ENCODE assay signal across 16 cellular contexts in genomic region chr15:77837649-77838025, GRCh38.
A peak's percentile ranks its signal among the peaks of the same experiment; 100 is the strongest.
DNase-seq lines count a peak whose midpoint lies in the region; ATAC-seq, FAIRE-seq and TF ChIP-seq lines count a peak whose summit lies in the region.
"Had no signal": no experiment of that assay in that cellular context is flagged by ENCODE, and none has a peak within 500 bp of the region (broad histone marks: within the 10 kb centered on the region; RNA-seq: fewer than 3 reads in every experiment).

No MANE protein-coding gene starts in this region.

- H3K4me1 ChIP-seq in astrocyte (ENCODE audit: insufficient read depth, low read length) (peaks cover 10% of the 10 kb centered on the region), neuronal stem cell (ENCODE audit: control insufficient read depth in 2 of 2, insufficient read depth in 1 of 2, low read depth in 1 of 2, low read length in 2 of 2) (peaks cover 0 to 15% of the 10 kb centered on the region in 2 donors), aorta (ENCODE audit: control insufficient read depth in 1 of 2, insufficient read depth in 2 of 2, low read length in 2 of 2) (no peaks in the 10 kb centered on the region)
- H3K4me1 ChIP-seq: BE2C, Caco-2 had no signal

- H3K79me1 ChIP-seq in neuronal stem cell (ENCODE audit: low read depth, low read length), result no peaks in the 10 kb centered on the region

- H3K9me3 ChIP-seq in astrocyte (ENCODE audit: insufficient read depth, low read depth, low read length) (no peaks in the 10 kb centered on the region), neuronal stem cell (replicated peaks in 1 of 2; ENCODE audit: control insufficient read depth in 2 of 2, insufficient read depth in 1 of 2, low read depth in 1 of 2, low read length in 2 of 2) (no peaks in the 10 kb centered on the region), aorta (ENCODE audit: control insufficient read depth, low read length) (peaks cover 1% of the 10 kb centered on the region)
- H3K9me3 ChIP-seq: A549, BE2C, Caco-2 had no signal

- H3K27ac ChIP-seq in astrocyte (ENCODE audit: low read depth, low read length) (no peak overlapping the region), neuronal stem cell (replicated peaks; ENCODE audit: low read length) (no peak overlapping the region), aorta (ENCODE audit: low read depth in 1 of 2, low read length in 2 of 2) (no peak overlapping the region)
- H3K27ac ChIP-seq: A549 had no signal

- H4K20me1 ChIP-seq in astrocyte (ENCODE audit: insufficient read depth, low read length), result peaks cover 8% of the 10 kb centered on the region

- no peak overlapping the region for H3K23ac ChIP-seq in neuronal stem cell (ENCODE audit: low read depth, low read length, poor library complexity)

- no peak overlapping the region for H2BK120ac ChIP-seq in neuronal stem cell (ENCODE audit: low read depth, low read length)

- WGBS in neuronal stem cell (ENCODE audit: extremely low coverage in 2 of 2, insufficient read length in 2 of 2, insufficient replicate concordance in 1 of 2), 2 donors, result no CpG with 5 or more reads among the region's 6 CpGs
- WGBS in aorta, 2 donors, result 93 to 96% methylated on average over 6 of the region's 6 CpGs

- no peak for ATAC-seq in natural killer cell treated with Interleukin-12 subunit alpha and Interleukin-12 subunit beta and Interleukin-15 and Interleukin-18, amount 100 ng/mL, for 72 hours
- ATAC-seq in natural killer cell (no peak), aorta (ENCODE audit: low FRiP score) (no peak)
- ATAC-seq: A549, HCT116 had no signal

- H3K27me3 ChIP-seq in astrocyte (ENCODE audit: insufficient read depth, low read length), result peaks cover 37% of the 10 kb centered on the region
- peaks cover 0 to 30% (median 0%) of the 10 kb centered on the region in 3 experiments for H3K27me3 ChIP-seq in neuronal stem cell (ENCODE audit: control insufficient read depth in 3 of 3, insufficient read depth in 3 of 3, low read depth in 1 of 3, low read length in 3 of 3)
- H3K27me3 ChIP-seq in aorta (ENCODE audit: control insufficient read depth in 1 of 2, insufficient read depth in 2 of 2, low read length in 1 of 2), result no peaks in the 10 kb centered on the region
- H3K27me3 ChIP-seq: BE2C had no signal

- peaks cover 9 to 29% of the 10 kb centered on the region in 2 donors for H3K27me3 Mint-ChIP-seq in natural killer cell treated with Interleukin-12 subunit alpha and Interleukin-12 subunit beta and Interleukin-15 and Interleukin-18, amount 100 ng/mL, for 72 hours
- H3K27me3 Mint-ChIP-seq in natural killer cell (ENCODE audit: low read depth in 2 of 2), result peaks cover 10 to 20% of the 10 kb centered on the region in 2 donors
- H3K27me3 Mint-ChIP-seq in astrocyte (ENCODE audit: low read depth, unreplicated experiment), result peaks cover 37% of the 10 kb centered on the region
- H3K27me3 Mint-ChIP-seq in activated T-helper 1 cell treated with anti-CD3 and anti-CD28 coated beads, Interleukin-12 subunit alpha, Interleukin-12 subunit beta, Interleukin-2, Interleukin-4 antibody, amounts not matched to agents 30 ng/mL and 10 ng/mL and 1 ng/mL, durations not matched to agents 14 hours and 24 hours and 36 hours (ENCODE audit: insufficient read depth), result peaks cover 1% of the 10 kb centered on the region
- peaks cover 0 to 3% (median 1%) of the 10 kb centered on the region in 3 donors for H3K27me3 Mint-ChIP-seq in immature natural killer cell (ENCODE audit: low read depth in 3 of 3)

- FAIRE-seq in astrocyte (lab: Jason Lieb, UNC), result no peak
- FAIRE-seq: A549, GM19239 had no signal

- no peak overlapping the region for H4K91ac ChIP-seq in neuronal stem cell (ENCODE audit: low read depth, low read length, poor library complexity)

- H3K36me3 Mint-ChIP-seq in natural killer cell treated with Interleukin-12 subunit alpha and Interleukin-12 subunit beta and Interleukin-15 and Interleukin-18, amount 100 ng/mL, for 72 hours, result no peaks in the 10 kb centered on the region
- H3K36me3 Mint-ChIP-seq in natural killer cell, result no peaks in the 10 kb centered on the region
- no peaks in the 10 kb centered on the region for H3K36me3 Mint-ChIP-seq in astrocyte (ENCODE audit: low read depth, unreplicated experiment)
- H3K36me3 Mint-ChIP-seq in activated T-helper 1 cell treated with anti-CD3 and anti-CD28 coated beads, Interleukin-12 subunit alpha, Interleukin-12 subunit beta, Interleukin-2, Interleukin-4 antibody, amounts not matched to agents 30 ng/mL and 10 ng/mL and 1 ng/mL, durations not matched to agents 14 hours and 24 hours and 36 hours (ENCODE audit: low read depth), result no peaks in the 10 kb centered on the region
- H3K36me3 Mint-ChIP-seq in immature natural killer cell, result no peaks in the 10 kb centered on the region
- H3K36me3 Mint-ChIP-seq: CD8-positive, alpha-beta memory T cell had no signal

- H3K18ac ChIP-seq in neuronal stem cell (ENCODE audit: low read length), result no peak overlapping the region

- no peak overlapping the region for H3K4me3 ChIP-seq in astrocyte (ENCODE audit: insufficient read depth, low read depth, low read length)
- no peak overlapping the region for H3K4me3 ChIP-seq in neuronal stem cell (ENCODE audit: low read length in 2 of 2)
- H3K4me3 ChIP-seq in aorta (ENCODE audit: low read length in 2 of 2), result no peak overlapping the region
- H3K4me3 ChIP-seq: A549 had no signal

- H3K4me2 ChIP-seq in astrocyte (ENCODE audit: low read length) (no peak overlapping the region), neuronal stem cell (ENCODE audit: insufficient read depth, low read length, poor library complexity, severe bottlenecking) (no peak overlapping the region)
- H3K4me2 ChIP-seq: A549 had no signal

- H3K4me3 Mint-ChIP-seq in natural killer cell treated with Interleukin-12 subunit alpha and Interleukin-12 subunit beta and Interleukin-15 and Interleukin-18, amount 100 ng/mL, for 72 hours, result no peak overlapping the region
- H3K4me3 Mint-ChIP-seq in natural killer cell, result no peak overlapping the region
- H3K4me3 Mint-ChIP-seq in astrocyte (ENCODE audit: unreplicated experiment), result no peak overlapping the region
- H3K4me3 Mint-ChIP-seq in activated T-helper 1 cell treated with anti-CD3 and anti-CD28 coated beads, Interleukin-12 subunit alpha, Interleukin-12 subunit beta, Interleukin-2, Interleukin-4 antibody, amounts not matched to agents 30 ng/mL and 10 ng/mL and 1 ng/mL, durations not matched to agents 14 hours and 24 hours and 36 hours, result no peak overlapping the region
- no peak overlapping the region for H3K4me3 Mint-ChIP-seq in immature natural killer cell
- H3K4me3 Mint-ChIP-seq: CD8-positive, alpha-beta memory T cell had no signal

- no peak overlapping the region for H2BK5ac ChIP-seq in neuronal stem cell (ENCODE audit: low read length)

- no peak overlapping the region for H3K14ac ChIP-seq in neuronal stem cell (ENCODE audit: low read length)

- no peak overlapping the region for H4K8ac ChIP-seq in neuronal stem cell (ENCODE audit: low read depth, low read length)

- H2BK15ac ChIP-seq in neuronal stem cell (ENCODE audit: low read length), result no peak overlapping the region

- no peak overlapping the region for H2BK12ac ChIP-seq in neuronal stem cell (ENCODE audit: low read length)

- H3K79me2 ChIP-seq in astrocyte (ENCODE audit: insufficient read depth, low read length), result no peaks in the 10 kb centered on the region

- peak overlapping the region; percentile 3 for H2AK5ac ChIP-seq in neuronal stem cell (ENCODE audit: low read depth, low read length)

- H3K4me1 Mint-ChIP-seq in natural killer cell treated with Interleukin-12 subunit alpha and Interleukin-12 subunit beta and Interleukin-15 and Interleukin-18, amount 100 ng/mL, for 72 hours (ENCODE audit: low read depth in 2 of 2), result no peaks in the 10 kb centered on the region
- H3K4me1 Mint-ChIP-seq in natural killer cell (no peaks in the 10 kb centered on the region), astrocyte (ENCODE audit: low read depth, unreplicated experiment) (peaks cover 32% of the 10 kb centered on the region), immature natural killer cell (no peaks in the 10 kb centered on the region)
- H3K4me1 Mint-ChIP-seq in activated T-helper 1 cell treated with anti-CD3 and anti-CD28 coated beads, Interleukin-12 subunit alpha, Interleukin-12 subunit beta, Interleukin-2, Interleukin-4 antibody, amounts not matched to agents 30 ng/mL and 10 ng/mL and 1 ng/mL, durations not matched to agents 14 hours and 24 hours and 36 hours (ENCODE audit: low read depth), result no peaks in the 10 kb centered on the region
- H3K4me1 Mint-ChIP-seq: CD8-positive, alpha-beta memory T cell had no signal

- no peak overlapping the region for H3K27ac Mint-ChIP-seq in natural killer cell treated with Interleukin-12 subunit alpha and Interleukin-12 subunit beta and Interleukin-15 and Interleukin-18, amount 100 ng/mL, for 72 hours
- H3K27ac Mint-ChIP-seq in natural killer cell (no peak overlapping the region), astrocyte (ENCODE audit: unreplicated experiment) (peak overlapping the region; percentile 62), immature natural killer cell (no peak overlapping the region)
- no peak overlapping the region for H3K27ac Mint-ChIP-seq in activated T-helper 1 cell treated with anti-CD3 and anti-CD28 coated beads, Interleukin-12 subunit alpha, Interleukin-12 subunit beta, Interleukin-2, Interleukin-4 antibody, amounts not matched to agents 30 ng/mL and 10 ng/mL and 1 ng/mL, durations not matched to agents 14 hours and 24 hours and 36 hours
- H3K27ac Mint-ChIP-seq: CD8-positive, alpha-beta memory T cell had no signal

- no peak overlapping the region for H3K9ac ChIP-seq in astrocyte (ENCODE audit: low read length)
- no peak overlapping the region for H3K9ac ChIP-seq in neuronal stem cell (ENCODE audit: low read depth, low read length, poor library complexity)

- intact Hi-C loops in natural killer cell (cut with micrococcal nuclease) (no loop called here), aorta (cut with DNase I) (no loop called here)
- intact Hi-C loops in activated T-helper 1 cell treated with anti-CD3 and anti-CD28 coated beads, Interleukin-12 subunit alpha, Interleukin-12 subunit beta, Interleukin-2, Interleukin-4 antibody, amounts not matched to agents 30 ng/mL and 10 ng/mL and 1 ng/mL, durations not matched to agents 14 hours and 24 hours and 36 hours (cut with micrococcal nuclease), result no loop called here

- TF ChIP-seq CTCF in natural killer cell (IDR thresholded peaks at IDR 0.05) (no peak), astrocyte (IDR thresholded peaks at IDR 0.05; ENCODE audit: insufficient read depth, low read depth, low read length) (no peak)

- peak; percentile 2 for DNase-seq in natural killer cell treated with Interleukin-12 subunit alpha and Interleukin-12 subunit beta and Interleukin-15 and Interleukin-18, amount 100 ng/mL, for 72 hours (ENCODE audit: low spot score)
- DNase-seq in natural killer cell, result no peak
- no peak for DNase-seq in astrocyte (ENCODE audit: low read depth)
- no peak for DNase-seq in neuronal stem cell (ENCODE audit: low spot score)
- DNase-seq in aorta, result peak; percentile 31 to 57
- DNase-seq in activated T-helper 1 cell treated with anti-CD3 and anti-CD28 coated beads, Interleukin-12 subunit alpha, Interleukin-12 subunit beta, Interleukin-2, Interleukin-4 antibody, amounts not matched to agents 30 ng/mL and 10 ng/mL and 1 ng/mL, durations not matched to agents 14 hours and 24 hours and 36 hours (ENCODE audit: low spot score), result no peak
- no peak for DNase-seq in DMS79 treated with DMSO at 0.1 percent for 48 hours (lab: John Stamatoyannopoulos, UW)
- DNase-seq in immature natural killer cell, result no peak
- DNase-seq: BE2C; CD8-positive, alpha-beta memory T cell; GF-D8; IMR-90 had no signal

- H3K4ac ChIP-seq in neuronal stem cell (ENCODE audit: low read length), result no peak overlapping the region

- H3K36me3 ChIP-seq in astrocyte (ENCODE audit: insufficient read depth, low read length), result no peaks in the 10 kb centered on the region
- no peaks in the 10 kb centered on the region for H3K36me3 ChIP-seq in neuronal stem cell (replicated peaks in 1 of 2; ENCODE audit: control insufficient read depth in 2 of 2, insufficient read depth in 2 of 2, low read length in 2 of 2)
- H3K36me3 ChIP-seq in aorta (ENCODE audit: control insufficient read depth in 1 of 2, insufficient read depth in 2 of 2, low read length in 1 of 2), result no peaks in the 10 kb centered on the region
- H3K36me3 ChIP-seq: BE2C had no signal

- H2AFZ ChIP-seq in astrocyte (ENCODE audit: low read depth, low read length) (no peak overlapping the region), neuronal stem cell (ENCODE audit: low read length) (no peak overlapping the region)

- H3K9me3 Mint-ChIP-seq in natural killer cell treated with Interleukin-12 subunit alpha and Interleukin-12 subunit beta and Interleukin-15 and Interleukin-18, amount 100 ng/mL, for 72 hours, result no peaks in the 10 kb centered on the region
- H3K9me3 Mint-ChIP-seq in natural killer cell, result no peaks in the 10 kb centered on the region
- no peaks in the 10 kb centered on the region for H3K9me3 Mint-ChIP-seq in astrocyte (ENCODE audit: unreplicated experiment)
- H3K9me3 Mint-ChIP-seq in activated T-helper 1 cell treated with anti-CD3 and anti-CD28 coated beads, Interleukin-12 subunit alpha, Interleukin-12 subunit beta, Interleukin-2, Interleukin-4 antibody, amounts not matched to agents 30 ng/mL and 10 ng/mL and 1 ng/mL, durations not matched to agents 14 hours and 24 hours and 36 hours, result no peaks in the 10 kb centered on the region
- H3K9me3 Mint-ChIP-seq in immature natural killer cell, result no peaks in the 10 kb centered on the region
- H3K9me3 Mint-ChIP-seq: CD8-positive, alpha-beta memory T cell had no signal

Comparison
In these comparisons a context has a peak if more than half of its experiments do, and no peak if none do; other contexts are left out.
1. DNase-seq: peak in natural killer cell treated with Interleukin-12 subunit alpha and Interleukin-12 subunit beta and Interleukin-15 and Interleukin-18, amount 100 ng/mL, for 72 hours (single experiment) and aorta (2 of 2); none in natural killer cell (single experiment), astrocyte (single experiment), neuronal stem cell (single experiment), activated T-helper 1 cell treated with anti-CD3 and anti-CD28 coated beads, Interleukin-12 subunit alpha, Interleukin-12 subunit beta, Interleukin-2, Interleukin-4 antibody, amounts not matched to agents 30 ng/mL and 10 ng/mL and 1 ng/mL, durations not matched to agents 14 hours and 24 hours and 36 hours (single experiment), DMS79 treated with DMSO at 0.1 percent for 48 hours (single experiment) and immature natural killer cell (0 of 3).